Comparison of ENCODE assay signal across 8 cellular contexts in the genomic region with DNA sequence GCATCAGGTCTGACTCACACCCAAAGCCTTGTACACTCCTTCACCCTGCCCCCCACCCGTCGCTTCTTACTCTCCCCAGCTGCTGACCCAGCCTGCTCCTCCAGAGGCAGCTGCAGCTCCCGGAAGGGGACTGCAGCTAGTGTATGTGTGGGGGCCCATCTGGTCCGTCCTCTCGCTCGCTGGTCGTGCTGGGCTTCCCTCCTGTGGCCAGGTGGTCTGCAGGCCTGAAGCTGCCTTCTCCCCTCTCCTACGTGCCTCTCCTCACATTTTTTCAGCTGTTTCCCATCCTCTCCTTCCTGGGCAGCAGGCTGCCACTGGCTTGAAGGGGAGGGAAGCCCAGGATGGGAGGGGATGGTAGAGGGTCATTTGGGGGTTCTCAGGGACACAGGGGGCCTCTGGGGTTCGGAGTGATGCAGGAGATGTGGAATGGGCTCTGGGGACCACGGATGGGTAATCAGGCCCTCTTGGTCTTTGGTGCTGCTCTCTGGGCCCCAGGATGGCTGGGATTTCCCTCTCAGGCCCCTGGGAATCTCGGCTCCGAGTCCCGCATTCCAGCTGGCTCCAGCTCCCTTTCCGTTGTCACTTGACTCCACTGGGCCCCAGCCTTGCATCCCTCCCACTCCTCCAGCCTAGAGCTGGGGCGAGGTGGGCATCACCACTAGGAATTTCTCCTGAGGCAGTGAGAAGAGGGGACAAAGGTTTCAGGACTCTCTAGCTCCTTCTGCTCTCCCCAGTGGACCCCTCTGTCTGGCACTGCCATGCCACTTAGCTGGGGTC. TPM values are rescaled to one million over a fixed set of nuclear protein-coding genes. Genes with fewer than 3 reads are reported as not detected.
DNase-seq lines count a peak whose midpoint lies in the region; ATAC-seq and TF ChIP-seq lines count a peak whose summit lies in the region.

No MANE protein-coding gene starts in this region.

- TF ChIP-seq CTCF in breast epithelium (IDR thresholded peaks at IDR 0.05): no peak
- no peak for TF ChIP-seq CTCF in lower lobe of right lung (IDR thresholded peaks at IDR 0.05)

- H3K36me3 ChIP-seq in breast epithelium: no peaks in the 10 kb centered on the region
- no peaks in the 10 kb centered on the region for H3K36me3 ChIP-seq in lower lobe of right lung
- no peaks in the 10 kb centered on the region for H3K36me3 ChIP-seq in thymus (ENCODE audit: control insufficient read depth, insufficient read depth)

- TF ChIP-seq POLR2A in breast epithelium (IDR thresholded peaks at IDR 0.05): no peak

- ATAC-seq in lower lobe of right lung (no peak), GM21423 (IDR thresholded peaks at IDR 0.05; ENCODE audit: unreplicated experiment) (no peak)

- H3K4me3 ChIP-seq in breast epithelium (peak overlapping the region in 2 of 3 donors; percentile 84 to 93), lower lobe of right lung (no peak overlapping the region), thymus (ENCODE audit: low read length) (no peak overlapping the region)

- H3K9me3 ChIP-seq in breast epithelium (no peaks in the 10 kb centered on the region), lower lobe of right lung (no peaks in the 10 kb centered on the region), thymus (ENCODE audit: control insufficient read depth) (no peaks in the 10 kb centered on the region)

- H3K27ac ChIP-seq in breast epithelium (peak overlapping the region; percentile 98), lower lobe of right lung (peak overlapping the region; percentile 78), thymus (ENCODE audit: low read depth) (peak overlapping the region; percentile 83)

- intact Hi-C loops in breast epithelium (cut with DNase I; ENCODE audit: low total_unique reads): no loop called here
- intact Hi-C loops in lower lobe of right lung (cut with DNase I): no loop called here

- peak; percentile 55 for DNase-seq in NCI-H2227 (lab: John Stamatoyannopoulos, UW; ENCODE audit: unreplicated experiment)
- no peak for DNase-seq in NCI-H2227 treated with DMSO at 0.1 percent for 48 hours (lab: John Stamatoyannopoulos, UW)
- no peak for DNase-seq in breast epithelium (ENCODE audit: low spot score in 2 of 2)
- no peak for DNase-seq in lower lobe of right lung
- DNase-seq in activated T-cell treated with anti-CD3 and anti-CD28 coated beads, Interleukin-2, amount 50 U/mL, for 48 hours: no peak
- no peak for DNase-seq in GM19240 (ENCODE audit: insufficient read length, low spot score)

- WGBS in thymus: 85% methylated on average over 15 of the region's 15 CpGs

- H3K4me1 ChIP-seq in breast epithelium (peaks cover 7 to 8% of the 10 kb centered on the region in 2 donors), lower lobe of right lung (peaks cover 46% of the 10 kb centered on the region), thymus (ENCODE audit: control insufficient read depth, insufficient read depth, low read length) (peaks cover 32% of the 10 kb centered on the region)

- H3K27me3 ChIP-seq in breast epithelium (no peaks in the 10 kb centered on the region), lower lobe of right lung (ENCODE audit: low read depth) (no peaks in the 10 kb centered on the region), thymus (ENCODE audit: control insufficient read depth, insufficient read depth) (no peaks in the 10 kb centered on the region)

RNA-seq across cellular contexts. Expression of gene DDR1, which starts 2.1 kb away (rescaled TPM):
- total RNA-seq in breast epithelium: 100 to 1,000 TPM in 1 of 3 donors, 10 to 100 TPM in 2; 18.1 to 149 (median 72.1) TPM
- total RNA-seq in lower lobe of right lung: 80.9 TPM
- polyA plus RNA-seq in thymus: 65.9 TPM

RNA-seq across cellular contexts. Expression of gene GTF2H4, which starts 25.8 kb away (rescaled TPM):
- 10 to 100 TPM; 10.4 to 13.4 (median 11.1) TPM for total RNA-seq in breast epithelium
- total RNA-seq in lower lobe of right lung: 37.1 TPM
- 35.4 TPM for polyA plus RNA-seq in thymus

RNA-seq across cellular contexts. Expression of gene VARS2, which starts 31.9 kb away (rescaled TPM):
- total RNA-seq in breast epithelium (10 to 100 TPM; 15.7 to 19.2 (median 16.8) TPM), lower lobe of right lung (33.0 TPM)
- 40.4 TPM for polyA plus RNA-seq in thymus

RNA-seq across cellular contexts. Expression of gene SFTA2, which starts 49.8 kb away (rescaled TPM):
- total RNA-seq in breast epithelium: not detected
- total RNA-seq in lower lobe of right lung: 351 TPM
- 1.8 TPM for polyA plus RNA-seq in thymus

RNA-seq across cellular contexts. Expression of gene MUCL3, which starts 58.6 kb away (rescaled TPM):
- total RNA-seq in breast epithelium: not detected
- total RNA-seq in lower lobe of right lung: 5.3 TPM
- polyA plus RNA-seq in thymus: 0.02 TPM

Comparison
In these comparisons a context has a peak if more than half of its experiments do, and no peak if none do; other contexts are left out.
1. H3K4me3 ChIP-seq: peak in breast epithelium (2 of 3); none in lower lobe of right lung (single experiment) and thymus (single experiment).
2. Peak in every context shown above with its lines, with median percentiles within 50 percentile points of each other: H3K27ac ChIP-seq.